In the genomic region with DNA sequence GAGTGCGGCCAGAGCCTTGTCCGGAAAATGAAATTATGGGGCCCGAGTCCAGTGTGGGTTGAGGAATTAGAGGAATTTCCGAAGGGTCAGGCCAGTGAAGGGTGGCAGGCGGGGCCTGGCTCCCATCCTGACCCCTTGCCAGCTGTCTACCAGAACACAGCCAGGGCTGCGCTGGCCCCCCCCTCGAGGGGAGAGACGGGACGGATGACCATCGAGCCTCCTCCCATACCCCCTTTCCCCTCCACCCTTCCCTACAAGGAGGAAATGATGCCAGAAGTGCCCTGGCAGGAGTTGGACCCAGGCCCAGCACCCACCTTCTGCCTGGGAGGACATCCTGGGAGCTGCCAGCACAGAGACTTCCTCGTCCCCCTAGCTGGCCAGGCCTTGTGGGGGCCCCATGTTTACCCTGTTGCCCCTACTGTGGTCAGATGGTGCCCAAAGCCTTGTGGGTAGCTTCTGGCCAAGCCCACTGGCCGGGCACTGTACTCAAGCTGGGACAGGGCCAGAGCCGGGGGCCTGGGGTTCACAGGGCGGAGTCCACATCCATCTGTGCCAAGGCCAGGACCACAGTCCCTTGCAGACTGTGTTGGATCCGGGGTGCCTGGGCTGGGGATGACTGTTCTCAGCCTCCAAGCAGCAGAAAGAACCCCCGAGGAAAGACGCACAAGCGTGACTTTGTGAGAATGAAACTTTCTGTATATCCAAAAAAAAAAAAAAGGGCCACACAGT, we compare ENCODE assay signal across 17 cellular contexts. TPM values are rescaled to one million over a fixed set of nuclear protein-coding genes. Genes with fewer than 3 reads are reported as not detected.
DNase-seq lines count a peak whose midpoint lies in the region; ATAC-seq, FAIRE-seq and TF ChIP-seq lines count a peak whose summit lies in the region.
"Had no signal": no experiment of that assay in that cellular context is flagged by ENCODE, and none has a peak within 500 bp of the region (broad histone marks: within the 10 kb centered on the region; RNA-seq: fewer than 3 reads in every experiment).

No MANE protein-coding gene starts in this region.

- H3K9ac ChIP-seq in K562 (ENCODE audit: insufficient read depth in 1 of 2, low read depth in 2 of 2, low read length in 2 of 2) (peak overlapping the region in 1 of 2 experiments; percentile 31; a peak in 2 of 4 replicates), skeletal muscle satellite cell (ENCODE audit: low read depth, low read length) (no peak overlapping the region)

- BruUV-seq in K562 (replicated peaks; lab: Mats Ljungman, UMichigan): no TSS peak

- no peaks in the 10 kb centered on the region for H3K36me3 ChIP-seq in K562 (ENCODE audit: control insufficient read depth, insufficient read depth, low read length)
- no peaks in the 10 kb centered on the region for H3K36me3 ChIP-seq in skeletal muscle satellite cell (ENCODE audit: insufficient read depth, low read length)
- H3K36me3 ChIP-seq: gastrocnemius medialis had no signal

- H3K9me1 ChIP-seq in K562 (ENCODE audit: control insufficient read depth, insufficient read depth, low read length): peaks cover 5% of the 10 kb centered on the region

- FAIRE-seq in K562 (lab: Jason Lieb, UNC): no peak
- FAIRE-seq: HTR-8/SVneo had no signal

- TF ChIP-seq EP300 in K562 (IDR thresholded peaks at IDR 0.05; ENCODE audit: low read length): no peak

- intact Hi-C loops in K562 (cut with micrococcal nuclease): no loop called here
- intact Hi-C loops in right cardiac atrium (cut with DNase I): no loop called here

- H4K20me1 ChIP-seq in K562 (replicated peaks; ENCODE audit: control insufficient read depth, insufficient read depth, low read length): peaks cover 57% of the 10 kb centered on the region; the same call in 1 of the 2 replicates

- H2AFZ ChIP-seq in K562 (ENCODE audit: low read depth, low read length): no peak overlapping the region

- CTCF ChIA-PET in K562 (lab: Yijun Ruan, JAX; ENCODE audit: low intra/inter-chr PET ratio): interaction anchor here (0.6 kb wide), 1 partner anchor 78 kb away, joined by 3 read pairs; no protein-coding TSS in a partner anchor

- H3K27me3 ChIP-seq in K562 (ENCODE audit: control insufficient read depth in 2 of 2, insufficient read depth in 2 of 2, low read length in 2 of 2) (no peaks in the 10 kb centered on the region), right cardiac atrium (ENCODE audit: control insufficient read depth, insufficient read depth) (no peaks in the 10 kb centered on the region), skeletal muscle satellite cell (ENCODE audit: control insufficient read depth, insufficient read depth, low read length) (peaks cover 12% of the 10 kb centered on the region)
- H3K27me3 ChIP-seq: gastrocnemius medialis had no signal

- no peak for TF ChIP-seq POLR2A in K562 (conservative IDR thresholded peaks at IDR 0.05)

- in situ Hi-C loops in K562 (cut with MboI): no loop called here

- 42% methylated on average over 18 of the region's 18 CpGs for WGBS in K562 (ENCODE audit: insufficient coverage, low coverage, missing lambda C conversion rate)
- WGBS in right cardiac atrium: 53% methylated on average over 18 of the region's 18 CpGs

- POLR2A ChIA-PET in K562 (lab: Yijun Ruan, JAX): interaction anchor here (0.6 to 1.1 kb wide), 2 partner anchors 13 to 17 kb away, joined by 3 read pairs; no protein-coding TSS in a partner anchor

- no peak for TF ChIP-seq RAD21 in K562 (CRISPR knock-in tag; conservative IDR thresholded peaks at IDR 0.05 in 1 of 2, IDR thresholded peaks at IDR 0.05 in 1 of 2)

- ATAC-seq in K562 (no peak), right cardiac atrium (peak; percentile 23 to 36), HG03520 (IDR thresholded peaks at IDR 0.05; ENCODE audit: unreplicated experiment) (no peak)
- ATAC-seq: activated T-helper 17 cell treated with anti-CD3 and anti-CD28 coated beads, Interleukin-2, amount 50 U/mL, for 72 hours; naive thymus-derived CD4-positive, alpha-beta T cell; stimulated activated memory B cell treated with anti-CD40 and anti-IgM and Interleukin-4, amounts not matched to agents 10 μg/mL and 1 μg/mL and 100 μg/mL, for 72 hours had no signal

- H3K4me2 ChIP-seq in K562 (ENCODE audit: insufficient read depth, low read length): no peak overlapping the region
- H3K4me2 ChIP-seq in skeletal muscle satellite cell (ENCODE audit: low read length): peak overlapping the region; percentile 44

- TF ChIP-seq CTCF in K562 (IDR thresholded peaks at IDR 0.05 in 2 of 3, conservative IDR thresholded peaks at IDR 0.05 in 1 of 3; ENCODE audit: insufficient read depth in 2 of 3, low read depth in 1 of 3, low read length in 3 of 3): no peak

- H3K4me3 ChIP-seq in K562 (no peak overlapping the region), right cardiac atrium (ENCODE audit: low read length) (no peak overlapping the region), skeletal muscle satellite cell (ENCODE audit: low read length) (no peak overlapping the region)
- H3K4me3 ChIP-seq: gastrocnemius medialis had no signal

- no peaks in the 10 kb centered on the region for H3K79me2 ChIP-seq in K562 (ENCODE audit: control insufficient read depth, insufficient read depth, low read length)

- H3K27ac ChIP-seq in K562 (ENCODE audit: extremely low read depth, low read depth, low read length) (no peak overlapping the region), right cardiac atrium (ENCODE audit: low read length) (peak overlapping the region; percentile 9)
- H3K27ac ChIP-seq: gastrocnemius medialis had no signal

- H3K4me1 ChIP-seq in K562 (replicated peaks in 1 of 2; ENCODE audit: control insufficient read depth in 2 of 2, insufficient read depth in 2 of 2, low read length in 2 of 2) (peaks cover 10 to 68% of the 10 kb centered on the region in 2 experiments; a peak in 4 of 5 replicates), right cardiac atrium (ENCODE audit: control insufficient read depth, insufficient read depth, low read length) (peaks cover 20% of the 10 kb centered on the region), skeletal muscle satellite cell (ENCODE audit: control insufficient read depth, insufficient read depth, low read length) (peaks cover 44% of the 10 kb centered on the region)

- H3K9me3 ChIP-seq in K562 (replicated peaks; ENCODE audit: control insufficient read depth, insufficient read depth, low read depth, low read length): no peaks in the 10 kb centered on the region
- H3K9me3 ChIP-seq in right cardiac atrium (ENCODE audit: control insufficient read depth, low read length): no peaks in the 10 kb centered on the region
- no peaks in the 10 kb centered on the region for H3K9me3 ChIP-seq in skeletal muscle satellite cell (replicated peaks; ENCODE audit: low read length)
- H3K9me3 ChIP-seq: gastrocnemius medialis had no signal

- peak; percentile 84 for DNase-seq in AG08396 (ENCODE audit: low spot score)
- no peak for DNase-seq in K562 (ENCODE audit: extremely low read depth in 1 of 4, low spot score in 3 of 4)
- DNase-seq in right cardiac atrium: peak in 2 of 3 donors; percentile 86 to 87
- DNase-seq in NCI-H2081 (lab: John Stamatoyannopoulos, UW): no peak
- DNase-seq in occipital lobe (lab: John Stamatoyannopoulos, UW): no peak
- no peak for DNase-seq in UCSD-AML1 (lab: John Stamatoyannopoulos, UW; ENCODE audit: unreplicated experiment)
- DNase-seq: activated CD4-positive, alpha-beta T cell treated with anti-CD3 and anti-CD28 coated beads, Interleukin-2, amount 50 U/mL, for 4 hours; DMS53; effector CD4-positive, alpha-beta T cell; gastrocnemius medialis; MV-4-11; naive thymus-derived CD4-positive, alpha-beta T cell had no signal

RNA-seq across cellular contexts. Expression of a gene that starts 20.8 kb away (rescaled TPM):
- 114 and 328 TPM in 2 replicates for total RNA-seq in K562 (2011; cell fraction: chromatin; rRNA removed; ENCODE audit: low replicate concordance)
- 214 and 270 TPM in 2 replicates for total RNA-seq in K562 (2011; cell fraction: nucleolus; rRNA removed)
- 106 and 131 TPM in 2 replicates for total RNA-seq in K562 (2011; cell fraction: nucleoplasm; rRNA removed)
- total RNA-seq in K562 (2014; rRNA removed): 49.3 and 54.2 TPM in 2 replicates
- total RNA-seq in K562 (2014; rRNA removed; fragmentation: Illumina TruSeq; extraction: Trizol): 2.2 and 4.5 TPM in 2 replicates
- 13.3 and 15.6 TPM in 2 replicates for total RNA-seq in K562 (2015; rRNA removed; fragmentation: Illumina TruSeq; extraction: Trizol)
- 46.5 and 50.6 TPM in 2 replicates for total RNA-seq in K562 (2021)
- 35.2 and 71.6 TPM in 2 replicates for polyA plus RNA-seq in K562 (2011; rRNA removed)
- polyA plus RNA-seq in K562 (2011; cell fraction: cytosol; rRNA removed): 134 and 673 TPM in 2 replicates
- polyA plus RNA-seq in K562 (2011; cell fraction: nucleus; rRNA removed): 407 and 424 TPM in 2 replicates
- 30.0 and 31.2 TPM in 2 replicates for polyA plus RNA-seq in K562 (2012)
- 8.0 and 15.9 TPM in 2 replicates for polyA plus RNA-seq in K562 (2014; fragmentation: Illumina TruSeq; extraction: Trizol)
- under 1 TPM; 0.03 to 0.17 TPM for polyA plus RNA-seq in K562 (2014; fragmentation: Nextera tagmentation; extraction: Ambion mirVana)
- 42.5 and 97.4 TPM in 2 replicates for polyA plus RNA-seq in K562 (2014; rRNA removed)
- polyA minus RNA-seq in K562 (2011; rRNA and poly(A)+ RNA removed): 15.1 and 15.6 TPM in 2 replicates
- polyA minus RNA-seq in K562 (2011; cell fraction: cytosol; rRNA and poly(A)+ RNA removed): 24.6 and 52.4 TPM in 2 replicates
- 96.8 and 145 TPM in 2 replicates for polyA minus RNA-seq in K562 (2011; cell fraction: nucleus; rRNA and poly(A)+ RNA removed)
- total RNA-seq in right cardiac atrium: 10 to 100 TPM; 11.1 to 27.4 (median 18.4) TPM
- polyA plus RNA-seq in right cardiac atrium: 21.7 TPM
- 2.8 and 6.6 TPM in 2 replicates for total RNA-seq in skeletal muscle satellite cell (2012; rRNA removed)
- 47.3 TPM for total RNA-seq in occipital lobe

RNA-seq across cellular contexts. Expression of a gene that starts 25.1 kb away (rescaled TPM):
- 160 and 395 TPM in 2 replicates for total RNA-seq in K562 (2011; cell fraction: chromatin; rRNA removed; ENCODE audit: low replicate concordance)
- 227 and 229 TPM in 2 replicates for total RNA-seq in K562 (2011; cell fraction: nucleolus; rRNA removed)
- 196 and 211 TPM in 2 replicates for total RNA-seq in K562 (2011; cell fraction: nucleoplasm; rRNA removed)
- total RNA-seq in K562 (2014; rRNA removed): 70.1 and 95.8 TPM in 2 replicates
- 36.1 and 45.9 TPM in 2 replicates for total RNA-seq in K562 (2014; rRNA removed; fragmentation: Illumina TruSeq; extraction: Trizol)
- total RNA-seq in K562 (2015; rRNA removed; fragmentation: Illumina TruSeq; extraction: Trizol): 55.8 and 57.2 TPM in 2 replicates
- 94.1 and 97.3 TPM in 2 replicates for total RNA-seq in K562 (2021)
- 94.9 and 115 TPM in 2 replicates for polyA plus RNA-seq in K562 (2011; rRNA removed)
- 157 and 209 TPM in 2 replicates for polyA plus RNA-seq in K562 (2011; cell fraction: cytosol; rRNA removed)
- polyA plus RNA-seq in K562 (2011; cell fraction: nucleus; rRNA removed): 157 and 195 TPM in 2 replicates
- 68.2 and 73.0 TPM in 2 replicates for polyA plus RNA-seq in K562 (2012)
- 88.3 and 89.4 TPM in 2 replicates for polyA plus RNA-seq in K562 (2014; fragmentation: Illumina TruSeq; extraction: Trizol)
- 10 to 100 TPM; 15.5 to 17.5 TPM for polyA plus RNA-seq in K562 (2014; fragmentation: Nextera tagmentation; extraction: Ambion mirVana)
- polyA plus RNA-seq in K562 (2014; rRNA removed): 89.6 and 92.5 TPM in 2 replicates
- polyA minus RNA-seq in K562 (2011; rRNA and poly(A)+ RNA removed): 130 and 186 TPM in 2 replicates
- 73.2 and 76.1 TPM in 2 replicates for polyA minus RNA-seq in K562 (2011; cell fraction: cytosol; rRNA and poly(A)+ RNA removed)
- 63.1 and 85.0 TPM in 2 replicates for polyA minus RNA-seq in K562 (2011; cell fraction: nucleus; rRNA and poly(A)+ RNA removed)
- total RNA-seq in right cardiac atrium: 10 to 100 TPM; 61.1 to 70.4 (median 67.3) TPM
- polyA plus RNA-seq in right cardiac atrium: 64.9 TPM
- 43.0 and 50.2 TPM in 2 replicates for total RNA-seq in skeletal muscle satellite cell (2012; rRNA removed)
- 15.9 TPM for total RNA-seq in occipital lobe

RNA-seq across cellular contexts. Expression of a gene that starts 54.2 kb away (rescaled TPM):
- total RNA-seq in K562 (2011; cell fraction: chromatin; rRNA removed; ENCODE audit: low replicate concordance): 156 and 367 TPM in 2 replicates
- 176 and 216 TPM in 2 replicates for total RNA-seq in K562 (2011; cell fraction: nucleolus; rRNA removed)
- 160 and 165 TPM in 2 replicates for total RNA-seq in K562 (2011; cell fraction: nucleoplasm; rRNA removed)
- 49.4 and 60.7 TPM in 2 replicates for total RNA-seq in K562 (2014; rRNA removed)
- 25.1 and 32.6 TPM in 2 replicates for total RNA-seq in K562 (2014; rRNA removed; fragmentation: Illumina TruSeq; extraction: Trizol)
- 45.9 and 50.4 TPM in 2 replicates for total RNA-seq in K562 (2015; rRNA removed; fragmentation: Illumina TruSeq; extraction: Trizol)
- 78.2 and 80.2 TPM in 2 replicates for total RNA-seq in K562 (2021)
- 50.2 and 93.6 TPM in 2 replicates for polyA plus RNA-seq in K562 (2011; rRNA removed)
- 84.2 and 98.0 TPM in 2 replicates for polyA plus RNA-seq in K562 (2011; cell fraction: cytosol; rRNA removed)
- 148 and 181 TPM in 2 replicates for polyA plus RNA-seq in K562 (2011; cell fraction: nucleus; rRNA removed)
- 83.1 and 83.5 TPM in 2 replicates for polyA plus RNA-seq in K562 (2012)
- polyA plus RNA-seq in K562 (2014; fragmentation: Illumina TruSeq; extraction: Trizol): 45.0 and 66.1 TPM in 2 replicates
- polyA plus RNA-seq in K562 (2014; fragmentation: Nextera tagmentation; extraction: Ambion mirVana): 1 to 10 TPM; 3.3 to 4.4 TPM
- 52.5 and 57.0 TPM in 2 replicates for polyA plus RNA-seq in K562 (2014; rRNA removed)
- polyA minus RNA-seq in K562 (2011; rRNA and poly(A)+ RNA removed): 44.4 and 47.5 TPM in 2 replicates
- polyA minus RNA-seq in K562 (2011; cell fraction: cytosol; rRNA and poly(A)+ RNA removed): 55.3 and 75.6 TPM in 2 replicates
- 57.4 and 103 TPM in 2 replicates for polyA minus RNA-seq in K562 (2011; cell fraction: nucleus; rRNA and poly(A)+ RNA removed)
- total RNA-seq in right cardiac atrium: 10 to 100 TPM; 18.7 to 28.5 (median 26.0) TPM
- polyA plus RNA-seq in right cardiac atrium: 32.9 TPM
- 21.3 and 23.4 TPM in 2 replicates for total RNA-seq in skeletal muscle satellite cell (2012; rRNA removed)
- 8.0 TPM for total RNA-seq in occipital lobe

RNA-seq across cellular contexts. Expression of a gene that starts 54.2 kb away (rescaled TPM):
- 125 and 360 TPM in 2 replicates for total RNA-seq in K562 (2011; cell fraction: chromatin; rRNA removed; ENCODE audit: low replicate concordance)
- total RNA-seq in K562 (2011; cell fraction: nucleolus; rRNA removed): 500 and 649 TPM in 2 replicates
- 301 and 358 TPM in 2 replicates for total RNA-seq in K562 (2011; cell fraction: nucleoplasm; rRNA removed)
- 334 and 497 TPM in 2 replicates for total RNA-seq in K562 (2014; rRNA removed)
- 29.4 and 46.3 TPM in 2 replicates for total RNA-seq in K562 (2014; rRNA removed; fragmentation: Illumina TruSeq; extraction: Trizol)
- 155 and 156 TPM in 2 replicates for total RNA-seq in K562 (2015; rRNA removed; fragmentation: Illumina TruSeq; extraction: Trizol)
- total RNA-seq in K562 (2021): 348 and 351 TPM in 2 replicates
- 185 and 498 TPM in 2 replicates for polyA plus RNA-seq in K562 (2011; rRNA removed)
- polyA plus RNA-seq in K562 (2011; cell fraction: cytosol; rRNA removed): 652 and 657 TPM in 2 replicates
- polyA plus RNA-seq in K562 (2011; cell fraction: nucleus; rRNA removed): 321 and 432 TPM in 2 replicates
- 279 and 699 TPM in 2 replicates for polyA plus RNA-seq in K562 (2012)
- polyA plus RNA-seq in K562 (2014; fragmentation: Illumina TruSeq; extraction: Trizol): 108 and 305 TPM in 2 replicates
- 10 to 100 TPM; 12.5 to 39.6 TPM for polyA plus RNA-seq in K562 (2014; fragmentation: Nextera tagmentation; extraction: Ambion mirVana)
- 263 and 317 TPM in 2 replicates for polyA plus RNA-seq in K562 (2014; rRNA removed)
- 92.9 and 123 TPM in 2 replicates for polyA minus RNA-seq in K562 (2011; rRNA and poly(A)+ RNA removed)
- 148 and 344 TPM in 2 replicates for polyA minus RNA-seq in K562 (2011; cell fraction: cytosol; rRNA and poly(A)+ RNA removed)
- polyA minus RNA-seq in K562 (2011; cell fraction: nucleus; rRNA and poly(A)+ RNA removed): 63.8 and 154 TPM in 2 replicates
- total RNA-seq in right cardiac atrium: 10 to 100 TPM; 69.6 to 89.3 (median 84.4) TPM
- 102 TPM for polyA plus RNA-seq in right cardiac atrium
- 184 and 210 TPM in 2 replicates for total RNA-seq in skeletal muscle satellite cell (2012; rRNA removed)
- total RNA-seq in occipital lobe: 49.0 TPM

Comparison
In these comparisons a context has a peak if more than half of its experiments do, and no peak if none do; other contexts are left out.
1. DNase-seq: peak in AG08396 (single experiment) and right cardiac atrium (2 of 3); none in K562 (0 of 4), NCI-H2081 (0 of 2), occipital lobe (single experiment) and UCSD-AML1 (single experiment).
2. ATAC-seq: peak in right cardiac atrium (2 of 2); none in K562 (single experiment) and HG03520 (single experiment).